In the genomic region with DNA sequence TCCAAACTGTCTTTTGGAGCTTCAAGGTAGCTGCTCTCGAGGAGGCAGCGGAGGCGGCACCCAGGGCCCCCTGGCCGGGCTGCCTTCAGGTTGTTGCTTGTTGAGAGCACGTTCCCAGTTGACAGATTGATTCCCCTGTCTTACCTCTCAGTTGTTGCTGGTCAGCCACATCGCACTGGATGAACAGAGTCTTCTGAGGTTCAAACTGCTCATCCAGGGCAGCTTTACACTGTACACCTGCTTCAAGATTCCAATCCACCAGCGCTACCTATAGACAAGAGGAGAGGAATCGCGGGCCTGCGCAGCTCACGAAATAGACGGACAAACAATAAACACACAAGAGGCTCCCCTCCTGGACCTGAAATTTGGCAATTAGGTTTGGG, we compare ENCODE assay signal across 8 cellular contexts. TPM values are rescaled to one million over a fixed set of nuclear protein-coding genes. Genes with fewer than 3 reads are reported as not detected.
DNase-seq lines count a peak whose midpoint lies in the region; ATAC-seq and TF ChIP-seq lines count a peak whose summit lies in the region.

No MANE protein-coding gene starts in this region.

- H3K27me3 ChIP-seq in thymus (ENCODE audit: control insufficient read depth, insufficient read depth) = no peaks in the 10 kb centered on the region

- no peaks in the 10 kb centered on the region for H3K36me3 Mint-ChIP-seq in brain

- H3K4me3 ChIP-seq in thymus (ENCODE audit: low read length) = peak overlapping the region; percentile 59

- DNase-seq in NCI-H345 (lab: John Stamatoyannopoulos, UW) (peak; percentile 42), NCI-H345 treated with DMSO at 0.1 percent for 48 hours (lab: John Stamatoyannopoulos, UW; ENCODE audit: unreplicated experiment) (no peak), NCI-H69 (lab: John Stamatoyannopoulos, UW) (peak; percentile 73), left lobe of liver (ENCODE audit: low spot score) (no peak), MV-4-11 (lab: John Stamatoyannopoulos, UW) (no peak)

- H3K27ac ChIP-seq in thymus (ENCODE audit: low read depth) = peak overlapping the region; percentile 77

- ATAC-seq in HG02678 (IDR thresholded peaks at IDR 0.05; ENCODE audit: unreplicated experiment) = peak; percentile 36
- peak; percentile 53 for ATAC-seq in left lobe of liver

- WGBS in thymus = 2% methylated on average over 12 of the region's 12 CpGs

- no peaks in the 10 kb centered on the region for H3K9me3 ChIP-seq in thymus (ENCODE audit: control insufficient read depth)

- no peak for TF ChIP-seq CTCF in brain (conservative IDR thresholded peaks at IDR 0.05)

- H3K4me1 ChIP-seq in thymus (ENCODE audit: control insufficient read depth, insufficient read depth, low read length) = peaks cover 4% of the 10 kb centered on the region

- peak overlapping the region in 2 of 5 experiments; percentile 10 to 64 for H3K27ac Mint-ChIP-seq in brain

- no peaks in the 10 kb centered on the region for H3K9me3 Mint-ChIP-seq in brain

- H3K36me3 ChIP-seq in thymus (ENCODE audit: control insufficient read depth, insufficient read depth) = no peaks in the 10 kb centered on the region

- H3K4me3 Mint-ChIP-seq in brain = peak overlapping the region; percentile 78 to 89 (median 89)

- H3K4me1 Mint-ChIP-seq in brain = peaks cover 13% of the 10 kb centered on the region

- peaks cover 31% of the 10 kb centered on the region for H3K27me3 Mint-ChIP-seq in brain

RNA-seq across cellular contexts. Expression of a gene that starts 0.5 kb away (rescaled TPM):
- polyA plus RNA-seq in brain (ENCODE audit: insufficient read depth, low read depth, low replicate concordance) (0.61 TPM), thymus (24.7 TPM)
- 84.3 TPM for total RNA-seq in left lobe of liver

Comparison
In these comparisons a context has a peak if more than half of its experiments do, and no peak if none do; other contexts are left out.
1. DNase-seq: peak in NCI-H345 (single experiment) and NCI-H69 (single experiment); none in NCI-H345 treated with DMSO at 0.1 percent for 48 hours (single experiment), left lobe of liver (single experiment) and MV-4-11 (single experiment).
2. RNA of a gene that starts 0.5 kb away (polyA plus RNA-seq): 24.7 TPM in thymus (single experiment); 0.61 TPM in brain (single experiment); every median in the first group is over 10 times any median in the second.